11 cellular contexts compared by ENCODE assay signal in the genomic region with DNA sequence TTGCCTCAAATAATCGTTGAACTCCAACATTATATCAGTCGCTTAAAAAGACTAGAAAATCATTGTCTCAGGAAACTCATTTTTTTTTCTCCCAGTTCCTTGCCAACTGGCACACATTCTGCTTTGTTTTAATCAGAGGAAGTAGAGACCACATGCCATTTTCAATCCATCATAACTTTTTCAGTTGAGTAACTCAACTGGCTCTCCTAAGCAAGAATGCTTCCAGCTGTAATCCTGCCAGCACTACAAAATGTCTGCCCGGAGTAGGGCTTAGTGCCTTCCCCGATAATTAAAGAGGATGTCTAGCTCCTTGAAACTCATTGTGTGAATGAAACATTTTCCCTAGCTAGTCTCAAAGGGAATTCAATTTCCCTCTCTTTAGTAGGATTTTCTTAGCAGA. TPM values are rescaled to one million over a fixed set of nuclear protein-coding genes. Genes with fewer than 3 reads are reported as not detected.
DNase-seq lines count a peak whose midpoint lies in the region; ATAC-seq lines count a peak whose summit lies in the region.
"Had no signal": no experiment of that assay in that cellular context is flagged by ENCODE, and none has a peak within 500 bp of the region (broad histone marks: within the 10 kb centered on the region; RNA-seq: fewer than 3 reads in every experiment).

No MANE protein-coding gene starts in this region.

- peak overlapping the region; percentile 60 for H3K9ac ChIP-seq in adipocyte (ENCODE audit: low read length)

- no peaks in the 10 kb centered on the region for H3K36me3 ChIP-seq in adipocyte (ENCODE audit: control insufficient read depth, insufficient read depth, low read length, severe bottlenecking)

- H3K4me1 ChIP-seq in adipocyte (ENCODE audit: control insufficient read depth, insufficient read depth, low read length): peaks cover 28% of the 10 kb centered on the region

- H3K9me3 ChIP-seq in adipocyte (ENCODE audit: control insufficient read depth, low read length): no peaks in the 10 kb centered on the region

- H3K27me3 ChIP-seq in adipocyte (replicated peaks; ENCODE audit: control insufficient read depth, insufficient read depth, low read length): no peaks in the 10 kb centered on the region

- intact Hi-C loops in left ventricle myocardium superior (cut with micrococcal nuclease): no loop called here
- intact Hi-C loops in sciatic nerve (cut with DNase I): no loop called here

- ATAC-seq in left ventricle myocardium superior: peak; percentile 91
- peak; percentile 99 for ATAC-seq in sciatic nerve
- ATAC-seq in GM19395 (IDR thresholded peaks at IDR 0.05; ENCODE audit: unreplicated experiment): no peak

- peak overlapping the region; percentile 65 for H3K4me3 ChIP-seq in adipocyte (ENCODE audit: low read length)
- H3K4me3 ChIP-seq: skin epidermis had no signal

- DNase-seq in GDM1 (lab: John Stamatoyannopoulos, UW) (peak; percentile 1), adipocyte (ENCODE audit: low read depth) (peak; percentile 95), left ventricle myocardium superior (no peak), sciatic nerve (ENCODE audit: low spot score) (peak; percentile 68), inferior parietal cortex (ENCODE audit: extremely low spot score) (no peak), DMS79 (lab: John Stamatoyannopoulos, UW) (no peak)
- DNase-seq in stimulated activated CD4-positive, alpha-beta T cell treated with anti-CD3 and anti-CD28 coated beads, Interleukin-12 subunit alpha, Interleukin-12 subunit beta, amount 100 ng/mL, for 4 hours: no peak
- DNase-seq: NCI-H2107, SIG-M5 had no signal

RNA-seq across cellular contexts. Expression of a gene that starts 33.0 kb away (rescaled TPM):
- not detected for total RNA-seq in left ventricle myocardium superior
- not detected for total RNA-seq in sciatic nerve

Comparison
In these comparisons a context has a peak if more than half of its experiments do, and no peak if none do; other contexts are left out.
1. DNase-seq: peak in GDM1 (single experiment), adipocyte (single experiment) and sciatic nerve (single experiment); none in left ventricle myocardium superior (single experiment), inferior parietal cortex (single experiment), stimulated activated CD4-positive, alpha-beta T cell treated with anti-CD3 and anti-CD28 coated beads, Interleukin-12 subunit alpha, Interleukin-12 subunit beta, amount 100 ng/mL, for 4 hours (single experiment) and DMS79 (single experiment).